In the genomic region with DNA sequence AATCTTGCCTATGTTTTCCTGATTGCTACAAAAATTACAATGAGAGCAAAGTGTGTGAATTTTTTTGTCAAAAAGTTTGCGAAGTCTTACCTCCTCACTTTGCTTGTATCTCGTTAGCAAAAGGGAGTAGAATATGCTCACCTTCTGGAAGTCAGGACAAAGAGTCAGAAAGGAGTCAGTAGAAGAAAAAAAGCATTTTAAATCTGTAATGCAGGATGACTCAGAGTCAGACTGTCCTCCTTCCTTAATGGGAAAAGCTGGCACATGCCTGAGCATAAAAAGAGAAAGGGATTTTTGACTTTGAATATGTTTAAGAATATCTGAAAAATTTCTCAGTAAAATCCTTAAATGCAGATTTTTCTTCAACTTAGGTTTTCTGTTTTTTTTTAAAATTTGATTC, we compare ENCODE assay signal across 25 cellular contexts. TPM values are rescaled to one million over a fixed set of nuclear protein-coding genes. Genes with fewer than 3 reads are reported as not detected.
A peak's percentile ranks its signal among the peaks of the same experiment; 100 is the strongest.
DNase-seq lines count a peak whose midpoint lies in the region; ATAC-seq and TF ChIP-seq lines count a peak whose summit lies in the region.
"Had no signal": no experiment of that assay in that cellular context is flagged by ENCODE, and none has a peak within 500 bp of the region (broad histone marks: within the 10 kb centered on the region; RNA-seq: fewer than 3 reads in every experiment).

No MANE protein-coding gene starts in this region.

- H3K9ac ChIP-seq in mammary epithelial cell (ENCODE audit: insufficient read depth, low read length) = no peak overlapping the region
- H3K9ac ChIP-seq: BLaER1, KMS-11 had no signal

- H4K20me1 ChIP-seq in mammary epithelial cell (ENCODE audit: insufficient read depth, low read length) = no peaks in the 10 kb centered on the region
- H4K20me1 ChIP-seq: BLaER1 had no signal

- ATAC-seq in GM18873 (IDR thresholded peaks at IDR 0.05; ENCODE audit: low FRiP score, unreplicated experiment) = no peak
- ATAC-seq: psoas muscle had no signal

- H3K27ac ChIP-seq in mammary epithelial cell (ENCODE audit: insufficient read depth, low read depth, low read length) = no peak overlapping the region
- H3K27ac ChIP-seq in tibial artery = no peak overlapping the region
- H3K27ac ChIP-seq: BLaER1, KMS-11, psoas muscle, SK-N-MC, skin epidermis, VCaP had no signal

- 38% methylated on average over 2 of the region's 2 CpGs for WGBS in mammary epithelial cell (ENCODE audit: low coverage, missing lambda C conversion rate)

- H3K9me3 ChIP-seq in mammary epithelial cell (replicated peaks; ENCODE audit: insufficient read depth, low read length) (no peaks in the 10 kb centered on the region), tibial artery (peaks cover 0 to 7% (median 0%) of the 10 kb centered on the region in 3 donors)

- H3K36me3 ChIP-seq in mammary epithelial cell (ENCODE audit: insufficient read depth, low read length) = no peaks in the 10 kb centered on the region
- no peaks in the 10 kb centered on the region for H3K36me3 ChIP-seq in tibial artery
- H3K36me3 ChIP-seq: BLaER1 had no signal

- DNase-seq in COLO829 (ENCODE audit: low spot score) (peak; percentile 42), LHCN-M2 (ENCODE audit: low read depth) (peak; percentile 26), mammary epithelial cell (peak; percentile 23), kidney glomerular epithelial cell (lab: John Stamatoyannopoulos, UW) (peak; percentile 48), putamen (ENCODE audit: low spot score) (no peak), tibial artery (no peak), NCI-H2196 treated with DMSO at 0.1 percent for 48 hours (lab: John Stamatoyannopoulos, UW; ENCODE audit: unreplicated experiment) (no peak)
- DNase-seq: activated CD4-positive, alpha-beta T cell treated with anti-CD3 and anti-CD28 coated beads, Interleukin-2, amount 10 ng/mL, durations not matched to agents 24 days and 14 days; activated naive CD4-positive, alpha-beta T cell treated with anti-CD3 and anti-CD28 coated beads for 36 hours; amniotic stem cell; Calu3; mesenchymal stem cell; NCI-H2171; NCI-H526; psoas muscle had no signal

- TF ChIP-seq CTCF in mammary epithelial cell (conservative IDR thresholded peaks at IDR 0.05 in 1 of 2, IDR thresholded peaks at IDR 0.05 in 1 of 2; ENCODE audit: extremely low read depth in 1 of 2, insufficient read depth in 1 of 2, low read depth in 1 of 2, low read length in 2 of 2) (no peak), tibial artery (IDR thresholded peaks at IDR 0.05) (no peak)

- dilution Hi-C loops in mammary epithelial cell (cut with HindIII; ENCODE audit: low sequenced_read_pairs) = no loop called here

- CTCF ChIA-PET in mammary epithelial cell (lab: Charles Lee; ENCODE audit: low non-redundant PET) = no interaction called here

- no TSS peak for BruUV-seq in mammary epithelial cell (replicated peaks; lab: Mats Ljungman, UMichigan)

- no peaks in the 10 kb centered on the region for H3K4me1 ChIP-seq in mammary epithelial cell (ENCODE audit: insufficient read depth, low read length)
- H3K4me1 ChIP-seq in tibial artery = no peaks in the 10 kb centered on the region
- H3K4me1 ChIP-seq: BLaER1, psoas muscle had no signal

- intact Hi-C loops in mammary epithelial cell (cut with micrococcal nuclease) = no loop called here
- intact Hi-C loops in tibial artery (cut with DNase I; ENCODE audit: low total_unique reads) = no loop called here

- H2AFZ ChIP-seq in mammary epithelial cell (ENCODE audit: low read depth, low read length) = no peak overlapping the region

- H3K79me2 ChIP-seq in mammary epithelial cell (ENCODE audit: insufficient read depth, low read length) = no peaks in the 10 kb centered on the region

- H3K27me3 ChIP-seq in mammary epithelial cell (ENCODE audit: insufficient read depth, low read length) (no peaks in the 10 kb centered on the region), tibial artery (no peaks in the 10 kb centered on the region)
- H3K27me3 ChIP-seq: BLaER1 had no signal

- in situ Hi-C loops in mammary epithelial cell (cut with MboI; ENCODE audit: low sequenced_read_pairs in 2 of 2) = no loop called here

- no peak overlapping the region for H3K4me2 ChIP-seq in mammary epithelial cell (ENCODE audit: insufficient read depth, low read depth, low read length)
- H3K4me2 ChIP-seq: BLaER1, KMS-11 had no signal

- H3K4me3 ChIP-seq in mammary epithelial cell (replicated peaks in 1 of 3; ENCODE audit: insufficient read depth in 1 of 3, low read depth in 2 of 3, low read length in 3 of 3) (no peak overlapping the region), tibial artery (no peak overlapping the region)
- H3K4me3 ChIP-seq: BLaER1, psoas muscle, SK-N-MC, skin epidermis had no signal

RNA-seq across cellular contexts. Expression of gene VN1R5, which starts 14.2 kb away (rescaled TPM):
- not detected in 2 replicates for total RNA-seq in LHCN-M2 (2014; rRNA removed)
- polyA plus RNA-seq in LHCN-M2 (2012) = not detected
- total RNA-seq in mammary epithelial cell = not detected
- polyA plus RNA-seq in mammary epithelial cell = not detected
- polyA minus RNA-seq in mammary epithelial cell = not detected
- total RNA-seq: activated CD4-positive, alpha-beta T cell treated with anti-CD3 and anti-CD28 coated beads, Interleukin-2, amount 10 ng/mL, durations not matched to agents 24 days and 14 days; activated naive CD4-positive, alpha-beta T cell treated with anti-CD3 and anti-CD28 coated beads for 36 hours; Calu3; cardiac septum; dermis microvascular lymphatic vessel endothelial cell; H1; psoas muscle; T-helper 2 cell treated with Interferon-gamma antibody and Interleukin-4, amounts not matched to agents 100 ng/mL and 5 ng/mL, for 36 hours had no signal
- polyA plus RNA-seq: H1, psoas muscle had no signal

Comparison
In these comparisons a context has a peak if more than half of its experiments do, and no peak if none do; other contexts are left out.
1. DNase-seq: peak in COLO829 (single experiment), LHCN-M2 (single experiment), mammary epithelial cell (single experiment) and kidney glomerular epithelial cell (single experiment); none in putamen (single experiment), tibial artery (0 of 2) and NCI-H2196 treated with DMSO at 0.1 percent for 48 hours (single experiment).